ENCODE assay signal across 11 cellular contexts in the genomic region with DNA sequence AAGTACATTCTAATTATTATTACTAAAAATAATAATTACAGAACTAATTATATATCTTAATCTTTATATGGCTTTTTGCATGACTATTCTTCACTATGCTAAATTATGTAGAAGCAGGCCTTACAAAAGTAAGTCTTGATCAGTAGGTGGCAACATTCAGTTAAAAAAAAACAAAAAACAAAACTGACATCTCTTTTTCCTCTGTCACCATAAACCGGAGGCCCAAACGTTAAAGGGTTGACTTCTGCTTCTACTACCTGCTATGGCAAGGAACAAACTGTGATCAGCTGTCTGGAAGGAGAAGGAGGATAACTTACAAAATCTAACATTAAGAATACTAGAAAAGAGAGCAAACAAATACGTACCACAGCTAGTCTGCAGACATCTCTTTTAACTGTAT.
DNase-seq lines count a peak whose midpoint lies in the region; ATAC-seq, FAIRE-seq and TF ChIP-seq lines count a peak whose summit lies in the region.
"Had no signal": no experiment of that assay in that cellular context is flagged by ENCODE, and none has a peak within 500 bp of the region (broad histone marks: within the 10 kb centered on the region; RNA-seq: fewer than 3 reads in every experiment).

No MANE protein-coding gene starts in this region.

- no peak overlapping the region for H3K4me3 Mint-ChIP-seq in CD4-positive, alpha-beta memory T cell

- POLR2A ChIA-PET in HCT116 (lab: Charles Lee) = no interaction called here
- POLR2A ChIA-PET in CD4-positive, alpha-beta memory T cell (lab: Charles Lee; ENCODE audit: partially characterized antibody) = no interaction called here

- H2AFZ ChIP-seq in HCT116 (ENCODE audit: low read depth, low read length, poor library complexity, severe bottlenecking) = no peak overlapping the region
- peak overlapping the region; percentile 14 for H2AFZ ChIP-seq in SU-DHL-6 (ENCODE audit: low read depth, low read length, severe bottlenecking)

- H3K4me1 ChIP-seq in BE2C (peaks cover 6% of the 10 kb centered on the region), HCT116 (ENCODE audit: control insufficient read depth in 1 of 2, insufficient read depth in 2 of 2, low read length in 2 of 2) (no peaks in the 10 kb centered on the region), pancreas (no peaks in the 10 kb centered on the region), testis (no peaks in the 10 kb centered on the region)
- no peaks in the 10 kb centered on the region for H3K4me1 ChIP-seq in CD4-positive, alpha-beta memory T cell (ENCODE audit: insufficient read depth, low read length)
- H3K4me1 ChIP-seq: upper lobe of right lung had no signal

- no peaks in the 10 kb centered on the region for H3K27me3 ChIP-seq in BE2C
- H3K27me3 ChIP-seq in HCT116 (ENCODE audit: insufficient read depth, low read length) = no peaks in the 10 kb centered on the region
- H3K27me3 ChIP-seq in SU-DHL-6 (ENCODE audit: low read length) = no peaks in the 10 kb centered on the region
- no peaks in the 10 kb centered on the region for H3K27me3 ChIP-seq in pancreas
- no peaks in the 10 kb centered on the region for H3K27me3 ChIP-seq in testis
- H3K27me3 ChIP-seq in CD4-positive, alpha-beta memory T cell (ENCODE audit: insufficient read depth, low read length) = no peaks in the 10 kb centered on the region
- H3K27me3 ChIP-seq: upper lobe of right lung had no signal

- H3K27me3 Mint-ChIP-seq in CD4-positive, alpha-beta memory T cell = no peaks in the 10 kb centered on the region

- H4K20me1 ChIP-seq in HCT116 (ENCODE audit: insufficient read depth) = no peaks in the 10 kb centered on the region
- no peaks in the 10 kb centered on the region for H4K20me1 ChIP-seq in SU-DHL-6 (ENCODE audit: low read depth, low read length)

- H3K9me3 ChIP-seq in BE2C = no peaks in the 10 kb centered on the region
- H3K9me3 ChIP-seq in HCT116 (ENCODE audit: control insufficient read depth in 1 of 2, insufficient read depth in 1 of 2, low read depth in 1 of 2, low read length in 2 of 2) = no peaks in the 10 kb centered on the region
- H3K9me3 ChIP-seq in SU-DHL-6 (ENCODE audit: insufficient read depth, low read length) = no peaks in the 10 kb centered on the region
- no peaks in the 10 kb centered on the region for H3K9me3 ChIP-seq in pancreas
- no peaks in the 10 kb centered on the region for H3K9me3 ChIP-seq in testis
- H3K9me3 ChIP-seq in CD4-positive, alpha-beta memory T cell (ENCODE audit: control insufficient read depth in 1 of 2, low read length in 2 of 2) = peaks cover 0 to 3% of the 10 kb centered on the region in 2 donors
- H3K9me3 ChIP-seq: upper lobe of right lung had no signal

- intact Hi-C loops in HCT116 (cut with micrococcal nuclease) = no loop called here
- intact Hi-C loops in pancreas (cut with DNase I) = no loop called here
- intact Hi-C loops in testis (cut with DNase I; ENCODE audit: low total_unique reads) = no loop called here
- intact Hi-C loops in CD4-positive, alpha-beta memory T cell (cut with micrococcal nuclease) = no loop called here

- 34 to 38% methylated on average over 3 of the region's 3 CpGs for WGBS in pancreas, 2 donors
- WGBS in testis, 2 donors = 43 to 46% methylated on average over 3 of the region's 3 CpGs

- FAIRE-seq in pancreas (lab: Jason Lieb, UNC) = no peak
- FAIRE-seq: GM12892 had no signal

- no peaks in the 10 kb centered on the region for H3F3A ChIP-seq in SU-DHL-6 (ENCODE audit: insufficient read depth)

- peak; percentile 17; the same call in 1 of the 2 replicates for TF ChIP-seq RAD21 in HCT116 (IDR thresholded peaks at IDR 0.05; ENCODE audit: low read depth)

- H3K4me3 ChIP-seq in BE2C (ENCODE audit: low read depth, low read length) = no peak overlapping the region
- H3K4me3 ChIP-seq in HCT116 (replicated peaks in 1 of 2; ENCODE audit: low read depth in 1 of 2, low read length in 2 of 2) = no peak overlapping the region
- no peak overlapping the region for H3K4me3 ChIP-seq in SU-DHL-6 (ENCODE audit: insufficient read depth, low read length, poor library complexity, severe bottlenecking)
- no peak overlapping the region for H3K4me3 ChIP-seq in pancreas
- no peak overlapping the region for H3K4me3 ChIP-seq in testis
- no peak overlapping the region for H3K4me3 ChIP-seq in CD4-positive, alpha-beta memory T cell (ENCODE audit: low read length in 2 of 2)
- H3K4me3 ChIP-seq: upper lobe of right lung had no signal

- H3K79me2 ChIP-seq in HCT116 (ENCODE audit: insufficient read depth, low read length) (no peaks in the 10 kb centered on the region), SU-DHL-6 (ENCODE audit: insufficient read depth, low read length) (no peaks in the 10 kb centered on the region)

- H3K9me2 ChIP-seq in HCT116 (ENCODE audit: insufficient read depth) (no peaks in the 10 kb centered on the region), SU-DHL-6 (replicated peaks; ENCODE audit: insufficient read depth, low read length) (no peaks in the 10 kb centered on the region)

- DNase-seq in BE2C = no peak
- no peak for DNase-seq in HCT116 (ENCODE audit: low read depth, low spot score)
- DNase-seq in inferior parietal cortex (ENCODE audit: extremely low spot score) = peak; percentile 13
- DNase-seq in pancreas = no peak
- DNase-seq in testis = no peak
- DNase-seq in G401 (ENCODE audit: low spot score) = no peak
- no peak for DNase-seq in CD4-positive, alpha-beta memory T cell
- DNase-seq: NK-92 treated with Interleukin-12 subunit alpha and Interleukin-12 subunit beta, amount 100 ng/mL, for 24 hours; upper lobe of right lung had no signal

- H3K4me2 ChIP-seq in HCT116 (ENCODE audit: low read length) = no peak overlapping the region
- H3K4me2 ChIP-seq in SU-DHL-6 (ENCODE audit: low read depth, low read length, poor library complexity, severe bottlenecking) = no peak overlapping the region

- H3K36me3 ChIP-seq in BE2C (no peaks in the 10 kb centered on the region), HCT116 (ENCODE audit: control insufficient read depth in 1 of 2, insufficient read depth in 2 of 2, low read length in 2 of 2) (no peaks in the 10 kb centered on the region), SU-DHL-6 (ENCODE audit: low read length) (no peaks in the 10 kb centered on the region), pancreas (no peaks in the 10 kb centered on the region), testis (ENCODE audit: low read depth, missing control alignments) (no peaks in the 10 kb centered on the region)
- H3K36me3 ChIP-seq in CD4-positive, alpha-beta memory T cell (ENCODE audit: insufficient read depth, low read length) = no peaks in the 10 kb centered on the region
- H3K36me3 ChIP-seq: upper lobe of right lung had no signal

- in situ Hi-C loops in G401 (cut with HindIII; ENCODE audit: low sequenced_read_pairs) = no loop called here

- peak; percentile 34 for TF ChIP-seq CTCF in BE2C (IDR thresholded peaks at IDR 0.05; ENCODE audit: low read depth, low read length)
- TF ChIP-seq CTCF in HCT116 (IDR thresholded peaks at IDR 0.05 in 2 of 3, conservative IDR thresholded peaks at IDR 0.05 in 1 of 3; ENCODE audit: borderline replicate concordance in 1 of 3, insufficient read depth in 1 of 3, low read depth in 2 of 3, low read length in 2 of 3) = no peak
- no peak for TF ChIP-seq CTCF in SU-DHL-6 (IDR thresholded peaks at IDR 0.05; ENCODE audit: insufficient read depth, low read length, poor library complexity, severe bottlenecking)
- TF ChIP-seq CTCF in pancreas (IDR thresholded peaks at IDR 0.05) = no peak
- no peak for TF ChIP-seq CTCF in testis (IDR thresholded peaks at IDR 0.05)

- no peak overlapping the region for H3K9ac ChIP-seq in HCT116 (ENCODE audit: low read length)
- H3K9ac ChIP-seq in SU-DHL-6 (ENCODE audit: low read length) = no peak overlapping the region

- H3K27ac Mint-ChIP-seq in CD4-positive, alpha-beta memory T cell = no peak overlapping the region

- ATAC-seq in HCT116 = no peak
- ATAC-seq in pancreas = no peak
- ATAC-seq: upper lobe of right lung had no signal

- CTCF ChIA-PET in HCT116 (lab: Charles Lee) = no interaction called here
- CTCF ChIA-PET in CD4-positive, alpha-beta memory T cell (lab: Charles Lee; ENCODE audit: partially characterized antibody) = no interaction called here

- no peaks in the 10 kb centered on the region for H3K36me3 Mint-ChIP-seq in CD4-positive, alpha-beta memory T cell

- H3K4me1 Mint-ChIP-seq in CD4-positive, alpha-beta memory T cell = no peaks in the 10 kb centered on the region

- H3K27ac ChIP-seq in HCT116 (ENCODE audit: low read depth, low read length) = no peak overlapping the region
- H3K27ac ChIP-seq in SU-DHL-6 (ENCODE audit: low read depth, low read length) = no peak overlapping the region
- no peak overlapping the region for H3K27ac ChIP-seq in pancreas
- H3K27ac ChIP-seq in testis = no peak overlapping the region
- H3K27ac ChIP-seq in CD4-positive, alpha-beta memory T cell (ENCODE audit: low read depth, low read length) = no peak overlapping the region
- H3K27ac ChIP-seq: upper lobe of right lung had no signal

- TF ChIP-seq POLR2A in HCT116 (IDR thresholded peaks at IDR 0.05; ENCODE audit: borderline replicate concordance, extremely low read depth, insufficient read depth, insufficient read length) = no peak
- TF ChIP-seq POLR2A in testis (IDR thresholded peaks at IDR 0.05) = no peak

- peaks cover 0 to 15% (median 3%) of the 10 kb centered on the region in 8 donors for H3K9me3 Mint-ChIP-seq in CD4-positive, alpha-beta memory T cell

- RAD21 ChIA-PET in HCT116 (lab: Charles Lee; ENCODE audit: low non-redundant PET in 1 of 2, low total read pairs in 2 of 2, uncharacterized antibody in 2 of 2, unreplicated experiment in 2 of 2) = no interaction called here

- no TSS peak for BruUV-seq in HCT116 (replicated peaks; lab: Mats Ljungman, UMichigan)

TF ChIP-seq in HCT116, 20 proteins besides CTCF, POLR2A, EP300 and RAD21 (continues in another document):
- no peak for TF ChIP-seq CBX3 (IDR thresholded peaks at IDR 0.05; ENCODE audit: low read depth)
- no peak for TF ChIP-seq FOSL1 (IDR thresholded peaks at IDR 0.05; ENCODE audit: low read depth)
- TF ChIP-seq, protein P1, sequence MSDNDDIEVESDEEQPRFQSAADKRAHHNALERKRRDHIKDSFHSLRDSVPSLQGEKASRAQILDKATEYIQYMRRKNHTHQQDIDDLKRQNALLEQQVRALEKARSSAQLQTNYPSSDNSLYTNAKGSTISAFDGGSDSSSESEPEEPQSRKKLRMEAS (IDR thresholded peaks at IDR 0.05) = no peak
- TF ChIP-seq TCF7L2 (IDR thresholded peaks at IDR 0.05; ENCODE audit: borderline replicate concordance, extremely low read depth, insufficient read depth, insufficient read length) = no peak
- no peak for TF ChIP-seq EZH2 (IDR thresholded peaks at IDR 0.05)
- TF ChIP-seq CEBPB (IDR thresholded peaks at IDR 0.05; ENCODE audit: low read depth) = no peak
- no peak for TF ChIP-seq ZFX (IDR thresholded peaks at IDR 0.05)
- TF ChIP-seq ZNF274 (IDR thresholded peaks at IDR 0.05; ENCODE audit: low read depth, low read length) = no peak
- TF ChIP-seq EZH2phosphoT487 (IDR thresholded peaks at IDR 0.05; ENCODE audit: borderline replicate concordance) = no peak
- TF ChIP-seq ATF3 (IDR thresholded peaks at IDR 0.05) = no peak
- no peak for TF ChIP-seq YY1 (IDR thresholded peaks at IDR 0.05; ENCODE audit: extremely low read depth, insufficient replicate concordance, low read depth, low read length)
